Comparison of ENCODE assay signal across 12 cellular contexts in genomic region chr4:18105023-18106011, GRCh38.
DNase-seq lines count a peak whose midpoint lies in the region; ATAC-seq and TF ChIP-seq lines count a peak whose summit lies in the region.
"Had no signal": no experiment of that assay in that cellular context is flagged by ENCODE, and none has a peak within 500 bp of the region (broad histone marks: within the 10 kb centered on the region; RNA-seq: fewer than 3 reads in every experiment).

No MANE protein-coding gene starts in this region.

- DNase-seq in GM10248 (ENCODE audit: extremely low spot score): peak; percentile 11
- DNase-seq in NCI-H2081 treated with DMSO at 0.1 percent for 48 hours (lab: John Stamatoyannopoulos, UW): no peak
- no peak for DNase-seq in activated T-cell treated with anti-CD3 and anti-CD28 coated beads, Interleukin-2, amount 50 U/mL, for 48 hours
- DNase-seq in erythroblast (lab: John Stamatoyannopoulos, UW): no peak
- no peak for DNase-seq in globus pallidus (ENCODE audit: low spot score)
- DNase-seq: DMS 273 treated with DMSO at 0.1 percent for 48 hours, NCI-H1436 treated with DMSO at 0.1 percent for 48 hours, OCI-M1, right cardiac atrium had no signal

- CTCF ChIA-PET in GM10248 (lab: Yijun Ruan, JAX): interaction anchor here (1.1 to 2.0 kb wide), 2 partner anchors 12 kb away, joined by 3 to 5 read pairs; no protein-coding TSS in a partner anchor

- ATAC-seq in GM19372 (IDR thresholded peaks at IDR 0.05; ENCODE audit: low read depth, unreplicated experiment) (peak; percentile 60), HG02759 (IDR thresholded peaks at IDR 0.05; ENCODE audit: unreplicated experiment) (peak; percentile 83), HG03460 (IDR thresholded peaks at IDR 0.05; ENCODE audit: unreplicated experiment) (peak; percentile 72)
- ATAC-seq: right cardiac atrium had no signal

- POLR2A ChIA-PET in GM10248 (lab: Yijun Ruan, JAX): no interaction called here

- no peak for TF ChIP-seq POLR2A in erythroblast (IDR thresholded peaks at IDR 0.05; ENCODE audit: low read length)

- TF ChIP-seq CTCF in GM10248 (IDR thresholded peaks at IDR 0.05; ENCODE audit: control extremely low read depth, extremely low read depth, low read depth, missing control alignments): no peak
